In genomic region chr16:88785106-88785924, GRCh38 we compare ENCODE assay signal across 1 cellular context.
TF ChIP-seq lines count a peak whose summit lies in the region.

PIEZO1 (minus strand) TSS chr16:88785220; CDS start chr16:88784964, 256 bp downstream.

TF ChIP-seq in GM12878, 131 proteins besides CTCF, POLR2A, EP300 and RAD21 (continued from another document and continues in another):
- no peak for TF ChIP-seq FOS (IDR thresholded peaks at IDR 0.05; ENCODE audit: borderline replicate concordance, extremely low read depth, insufficient read length)
- no peak for TF ChIP-seq RAD51 (IDR thresholded peaks at IDR 0.05)
- no peak for TF ChIP-seq BRCA1 (IDR thresholded peaks at IDR 0.05; ENCODE audit: low read depth, low read length)
- no peak for TF ChIP-seq E2F4 (IDR thresholded peaks at IDR 0.05; ENCODE audit: low read depth, low read length)
- TF ChIP-seq ZZZ3 (IDR thresholded peaks at IDR 0.05; ENCODE audit: control insufficient read depth, insufficient read length, low read depth) = no peak
- TF ChIP-seq MEF2B (IDR thresholded peaks at IDR 0.05; ENCODE audit: partially characterized antibody, poor library complexity, severe bottlenecking) = peak; percentile 73
- TF ChIP-seq MEF2A (IDR thresholded peaks at IDR 0.05; ENCODE audit: insufficient read depth, low read depth, low read length) = no peak
- TF ChIP-seq NKRF (conservative IDR thresholded peaks at IDR 0.05) = peak; percentile 72
- TF ChIP-seq EED (IDR thresholded peaks at IDR 0.05; ENCODE audit: low read depth) = peak; percentile 56; the same call in 1 of the 2 replicates
- no peak for TF ChIP-seq ZNF622 (IDR thresholded peaks at IDR 0.05)
- TF ChIP-seq KAT2A (conservative IDR thresholded peaks at IDR 0.05; ENCODE audit: control insufficient read depth, low read depth, low read length) = no peak
- no peak for TF ChIP-seq ZBTB4 (CRISPR knock-in tag; IDR thresholded peaks at IDR 0.05)
- TF ChIP-seq KLF5 (IDR thresholded peaks at IDR 0.05; ENCODE audit: partially characterized antibody) = peak; percentile 55
- TF ChIP-seq JUNB (IDR thresholded peaks at IDR 0.05) = no peak
- TF ChIP-seq YBX1 (IDR thresholded peaks at IDR 0.05) = no peak
- TF ChIP-seq MYB (IDR thresholded peaks at IDR 0.05; ENCODE audit: borderline replicate concordance, low read depth, low read length) = no peak
- TF ChIP-seq RELB (IDR thresholded peaks at IDR 0.05; ENCODE audit: low read depth) = no peak
- no peak for TF ChIP-seq ELK1 (IDR thresholded peaks at IDR 0.05; ENCODE audit: low read depth, low read length)
- peak; percentile 51 for TF ChIP-seq MYC (IDR thresholded peaks at IDR 0.05; ENCODE audit: insufficient read depth, insufficient read length, insufficient replicate concordance, low read length, severe bottlenecking)
- TF ChIP-seq TCF3 (IDR thresholded peaks at IDR 0.05; ENCODE audit: borderline replicate concordance, insufficient read depth, low read depth, low read length) = peak; percentile 73; the same call in 1 of the 2 replicates
- no peak for TF ChIP-seq MTA3 (IDR thresholded peaks at IDR 0.05; ENCODE audit: borderline replicate concordance, low read length)
- TF ChIP-seq BMI1 (IDR thresholded peaks at IDR 0.05; ENCODE audit: borderline replicate concordance) = no peak
- TF ChIP-seq SP1 (IDR thresholded peaks at IDR 0.05; ENCODE audit: low read depth, low read length) = no peak
- TF ChIP-seq CHD1 (IDR thresholded peaks at IDR 0.05; ENCODE audit: low read depth, low read length) = no peak
- no peak for TF ChIP-seq FOXM1 (IDR thresholded peaks at IDR 0.05; ENCODE audit: low read depth, low read length)
- peak; percentile 92 for TF ChIP-seq DPF2 (IDR thresholded peaks at IDR 0.05)
- TF ChIP-seq IRF3 (IDR thresholded peaks at IDR 0.05) = no peak
- TF ChIP-seq MLLT1 (IDR thresholded peaks at IDR 0.05) = no peak
- no peak for TF ChIP-seq PAX5 (IDR thresholded peaks at IDR 0.05; ENCODE audit: borderline replicate concordance, low read depth, low read length)
- no peak for TF ChIP-seq HDAC2 (IDR thresholded peaks at IDR 0.05)
- TF ChIP-seq POU2F2 (IDR thresholded peaks at IDR 0.05; ENCODE audit: borderline replicate concordance, low read depth, low read length) = peak; percentile 80; the same call in 1 of the 3 replicates
- no peak for TF ChIP-seq SKIL (IDR thresholded peaks at IDR 0.05; ENCODE audit: low read depth, poor library complexity, severe bottlenecking)
- TF ChIP-seq ZNF217 (IDR thresholded peaks at IDR 0.05) = peak; percentile 84
- TF ChIP-seq BHLHE40 (IDR thresholded peaks at IDR 0.05; ENCODE audit: borderline replicate concordance in 1 of 2, low read depth in 2 of 2, low read length in 1 of 2) = peak; percentile 60 to 76; a peak in 3 of 4 replicates
- no peak for TF ChIP-seq NRF1 (conservative IDR thresholded peaks at IDR 0.05; ENCODE audit: low read depth, low read length)
- no peak for TF ChIP-seq REST (IDR thresholded peaks at IDR 0.05; ENCODE audit: low read depth, low read length)
- TF ChIP-seq SIN3A (IDR thresholded peaks at IDR 0.05; ENCODE audit: low read depth, low read length) = no peak; the same call in 1 of the 2 replicates
- TF ChIP-seq GABPA (IDR thresholded peaks at IDR 0.05; ENCODE audit: low read depth) = no peak
- no peak for TF ChIP-seq ZNF274 (IDR thresholded peaks at IDR 0.05; ENCODE audit: insufficient read depth, insufficient read length)
- no peak for TF ChIP-seq RCOR1 (conservative IDR thresholded peaks at IDR 0.05; ENCODE audit: low read depth, low read length)
